In the genomic region with DNA sequence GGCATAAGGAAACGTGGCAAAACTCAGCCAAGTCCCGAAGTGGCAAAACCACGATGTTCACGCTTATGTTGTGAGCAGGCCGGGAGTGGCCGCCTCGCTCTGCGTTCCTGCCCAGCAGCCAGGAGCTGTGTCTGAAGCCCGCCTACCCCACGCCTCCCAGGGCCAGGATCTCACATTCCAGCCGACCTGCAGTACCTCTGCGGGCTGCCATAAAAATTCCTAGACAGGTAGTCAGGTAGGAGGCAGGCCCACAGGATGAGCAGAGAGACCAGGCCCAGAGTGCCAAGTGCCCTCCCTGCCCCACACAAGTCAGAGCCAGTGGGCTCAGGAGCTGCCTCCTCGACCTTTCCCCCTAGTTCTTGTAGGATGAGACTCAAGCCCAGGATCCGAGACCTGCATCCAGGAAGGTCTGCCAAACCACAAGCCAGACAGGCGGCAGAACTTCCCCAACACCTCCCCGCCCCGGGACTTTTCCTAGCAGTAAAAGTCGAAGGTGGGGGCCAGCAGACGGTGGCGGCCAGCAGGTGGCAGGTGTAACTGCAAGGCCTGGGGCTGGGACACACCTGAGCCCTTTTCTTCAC, we compare ENCODE assay signal across 12 cellular contexts. TPM values are rescaled to one million over a fixed set of nuclear protein-coding genes. Genes with fewer than 3 reads are reported as not detected.
A peak's percentile ranks its signal among the peaks of the same experiment; 100 is the strongest.
DNase-seq lines count a peak whose midpoint lies in the region; ATAC-seq, FAIRE-seq and TF ChIP-seq lines count a peak whose summit lies in the region.
"Had no signal": no experiment of that assay in that cellular context is flagged by ENCODE, and none has a peak within 500 bp of the region (broad histone marks: within the 10 kb centered on the region; RNA-seq: fewer than 3 reads in every experiment).

No MANE protein-coding gene starts in this region.

- peak; percentile 86 for DNase-seq in ELF-1 (ENCODE audit: low read depth, low spot score)
- DNase-seq in NCI-H526 treated with DMSO at 0.1 percent for 48 hours (lab: John Stamatoyannopoulos, UW), result peak; percentile 21
- no peak for DNase-seq in coronary artery (ENCODE audit: low spot score)
- peak in 3 of 6 donors; percentile 66 to 69 (median 69) for DNase-seq in pancreas
- no peak for DNase-seq in NCI-H510A (lab: John Stamatoyannopoulos, UW)
- no peak for DNase-seq in SK-N-SH
- DNase-seq in Kasumi-1 (lab: John Stamatoyannopoulos, UW), result no peak
- no peak for DNase-seq in AG20443 (ENCODE audit: low spot score)
- DNase-seq: activated gamma-delta T cell treated with Interleukin-2 at 50 U/mL for 16 hours, midbrain, NCI-H2029 treated with DMSO at 0.1 percent for 48 hours had no signal

- peaks cover 4% of the 10 kb centered on the region for H3F3A ChIP-seq in SK-N-SH (replicated peaks; ENCODE audit: insufficient read depth)

- H3K27me3 ChIP-seq in pancreas, result no peaks in the 10 kb centered on the region
- no peaks in the 10 kb centered on the region for H3K27me3 ChIP-seq in SK-N-SH (ENCODE audit: insufficient read depth)
- H3K27me3 ChIP-seq: esophagus muscularis mucosa had no signal

- H3K27ac ChIP-seq in coronary artery (peak overlapping the region; percentile 16 to 28), pancreas (peak overlapping the region; percentile 43 to 77 (median 59)), SK-N-SH (ENCODE audit: low read depth in 2 of 2, low read length in 1 of 2) (peak overlapping the region in 1 of 2 experiments; percentile 18; a peak in 1 of 4 replicates)
- H3K27ac ChIP-seq: esophagus muscularis mucosa had no signal

- POLR2A ChIA-PET in SK-N-SH (lab: Yijun Ruan, JAX), result no interaction called here

- ATAC-seq in pancreas, result peak; percentile 50 to 75 (median 60)

- FAIRE-seq in pancreas (lab: Jason Lieb, UNC), result no peak

- no peak overlapping the region for H2AFZ ChIP-seq in SK-N-SH (ENCODE audit: low read depth)

- no peak for TF ChIP-seq EP300 in SK-N-SH (IDR thresholded peaks at IDR 0.05; ENCODE audit: borderline replicate concordance in 1 of 2, low read depth in 1 of 2, low read length in 1 of 2)

- TF ChIP-seq RAD21 in SK-N-SH (IDR thresholded peaks at IDR 0.05; ENCODE audit: low read length), result no peak

- H3K9me3 ChIP-seq in pancreas, result no peaks in the 10 kb centered on the region
- H3K9me3 ChIP-seq in SK-N-SH, result no peaks in the 10 kb centered on the region
- H3K9me3 ChIP-seq: esophagus muscularis mucosa had no signal

- H4K20me1 ChIP-seq in SK-N-SH (ENCODE audit: insufficient read depth), result peaks cover 70% of the 10 kb centered on the region

- intact Hi-C loops in pancreas (cut with DNase I), result no loop called here

- H3K36me3 ChIP-seq in pancreas (no peaks in the 10 kb centered on the region), SK-N-SH (replicated peaks in 1 of 2; ENCODE audit: control insufficient read depth in 1 of 2, insufficient read depth in 2 of 2, low read length in 1 of 2) (no peaks in the 10 kb centered on the region)
- H3K36me3 ChIP-seq: esophagus muscularis mucosa had no signal

- H3K79me2 ChIP-seq in SK-N-SH (ENCODE audit: insufficient read depth), result peaks cover 100% of the 10 kb centered on the region

- no peaks in the 10 kb centered on the region for H3K9me2 ChIP-seq in SK-N-SH

- H3K4me1 ChIP-seq in pancreas (peaks cover 4 to 6% (median 4%) of the 10 kb centered on the region in 3 donors), SK-N-SH (ENCODE audit: control insufficient read depth in 1 of 2, insufficient read depth in 2 of 2, low read depth in 1 of 2, low read length in 1 of 2) (peaks cover 24 to 98% of the 10 kb centered on the region in 2 experiments)

- H3K4me3 ChIP-seq in coronary artery, result no peak overlapping the region
- H3K4me3 ChIP-seq in pancreas, result no peak overlapping the region
- no peak overlapping the region for H3K4me3 ChIP-seq in SK-N-SH (ENCODE audit: low read depth in 2 of 2, low read length in 1 of 2)
- H3K4me3 ChIP-seq: esophagus muscularis mucosa had no signal

- no peak overlapping the region for H3K4me2 ChIP-seq in SK-N-SH

- TF ChIP-seq CTCF in coronary artery (IDR thresholded peaks at IDR 0.05), result no peak
- no peak for TF ChIP-seq CTCF in pancreas (IDR thresholded peaks at IDR 0.05)
- no peak; the same call in 1 of the 2 replicates for TF ChIP-seq CTCF in SK-N-SH (IDR thresholded peaks at IDR 0.05)

- H3K9ac ChIP-seq in SK-N-SH, result no peak overlapping the region

- 48 to 57% methylated on average over 20 of the region's 20 CpGs for WGBS in pancreas, 2 donors
- WGBS in SK-N-SH (ENCODE audit: low lambda C conversion rate), result 93% methylated on average over 13 of the region's 20 CpGs

- CTCF ChIA-PET in SK-N-SH (lab: Yijun Ruan, JAX), result interaction anchor here (0.6 to 1.9 kb wide), 4 partner anchors 10 to 74 kb away, joined by 3 to 8 read pairs (median 4); no protein-coding TSS in a partner anchor

TF ChIP-seq in SK-N-SH, 30 proteins besides CTCF, POLR2A, EP300 and RAD21:
- no peak for TF ChIP-seq ELF1 (IDR thresholded peaks at IDR 0.05)

RNA-seq across cellular contexts. Expression of gene PMEPA1, which starts 16.7 kb away (rescaled TPM):
- 10 to 100 TPM; 24.8 to 98.2 (median 33.6) TPM for total RNA-seq in pancreas
- polyA plus RNA-seq in pancreas (10 to 100 TPM; 28.4 to 45.5 TPM), SK-N-SH (2012; rRNA removed) (5.9 and 7.1 TPM in 2 replicates)
- 6.1 and 6.8 TPM in 2 replicates for polyA plus RNA-seq in SK-N-SH (2012; cell fraction: cytosol; rRNA removed)
- polyA plus RNA-seq in SK-N-SH (2012; cell fraction: nucleus; rRNA removed), result 7.9 and 8.1 TPM in 2 replicates

Comparison
In these comparisons a context has a peak if more than half of its experiments do, and no peak if none do; other contexts are left out.
1. DNase-seq: peak in ELF-1 (single experiment) and NCI-H526 treated with DMSO at 0.1 percent for 48 hours (single experiment); none in coronary artery (single experiment), NCI-H510A (single experiment), SK-N-SH (single experiment), Kasumi-1 (0 of 2) and AG20443 (single experiment).